6 cellular contexts compared by ENCODE assay signal in the genomic region with DNA sequence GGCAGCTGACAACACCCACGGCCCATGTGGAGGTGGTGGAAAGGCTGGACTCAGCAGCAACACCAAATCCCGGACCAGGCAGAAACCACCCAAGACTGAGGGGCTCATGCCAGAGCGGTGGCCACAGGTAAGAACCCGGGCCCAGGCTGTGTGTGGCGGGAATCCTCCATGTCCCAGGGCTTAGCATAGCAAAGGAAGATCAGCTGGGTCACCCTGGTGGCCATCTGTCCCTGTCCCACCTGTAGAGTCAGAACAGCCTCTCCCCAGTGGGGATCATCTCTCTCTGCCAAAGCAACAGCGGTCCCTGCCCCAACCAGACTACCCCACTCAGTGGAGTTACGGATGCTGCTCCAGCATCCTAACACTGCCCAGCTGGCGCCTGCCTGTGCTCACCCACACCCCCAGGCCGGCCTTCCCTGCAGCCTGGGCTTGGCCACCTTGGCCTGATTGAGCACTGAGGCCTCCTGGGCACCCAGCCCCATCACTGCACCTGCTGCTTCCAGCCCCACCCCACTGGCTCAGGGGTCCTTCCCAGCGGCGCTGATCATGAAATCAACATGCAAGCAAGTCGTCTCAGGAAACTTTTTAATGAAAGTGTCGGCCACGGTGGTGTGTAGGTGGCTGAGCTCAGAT. TPM values are rescaled to one million over a fixed set of nuclear protein-coding genes. Genes with fewer than 3 reads are reported as not detected.
"Had no signal": no experiment of that assay in that cellular context is flagged by ENCODE, and none has a peak within 500 bp of the region (broad histone marks: within the 10 kb centered on the region; RNA-seq: fewer than 3 reads in every experiment).

No MANE protein-coding gene starts in this region.

RNA-seq across cellular contexts. Expression of a gene that starts 5.5 kb away (rescaled TPM):
- total RNA-seq: GM23248, H4, H7, HT-29, IMR-90, K562 had no signal
